ENCODE assay signal across 23 cellular contexts in the genomic region with DNA sequence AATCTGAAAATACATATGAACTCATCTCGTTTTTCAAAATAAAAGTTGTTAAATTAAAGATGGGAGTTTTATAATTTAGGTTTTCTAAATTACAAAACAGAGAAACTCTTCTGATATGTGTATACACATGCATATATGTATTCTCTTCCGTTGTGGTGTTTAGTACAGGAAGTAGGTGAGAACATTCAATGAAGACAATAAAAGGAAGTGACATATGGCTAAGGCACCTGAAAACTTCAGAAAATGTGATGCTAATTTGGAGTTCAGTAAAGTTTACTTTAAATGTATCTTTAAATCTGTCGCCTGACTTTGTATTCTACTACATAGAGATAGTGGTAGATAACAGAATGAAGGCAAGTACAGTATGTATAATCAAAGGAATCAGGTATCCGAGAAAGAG. TPM values are rescaled to one million over a fixed set of nuclear protein-coding genes. Genes with fewer than 3 reads are reported as not detected.
A peak's percentile ranks its signal among the peaks of the same experiment; 100 is the strongest.
DNase-seq lines count a peak whose midpoint lies in the region; ATAC-seq and TF ChIP-seq lines count a peak whose summit lies in the region.
"Had no signal": no experiment of that assay in that cellular context is flagged by ENCODE, and none has a peak within 500 bp of the region (broad histone marks: within the 10 kb centered on the region; RNA-seq: fewer than 3 reads in every experiment).

No MANE protein-coding gene starts in this region.

- H3K9me3 Mint-ChIP-seq in activated T-cell treated with anti-CD3 and anti-CD28 coated beads, Interleukin-2, amount 50 U/mL, for 24 hours = peaks cover 4% of the 10 kb centered on the region
- peaks cover 0 to 5% (median 4%) of the 10 kb centered on the region in 5 donors for H3K9me3 Mint-ChIP-seq in CD8-positive, alpha-beta memory T cell
- peaks cover 0 to 7% (median 3%) of the 10 kb centered on the region in 9 donors for H3K9me3 Mint-ChIP-seq in naive thymus-derived CD8-positive, alpha-beta T cell
- peaks cover 5% of the 10 kb centered on the region for H3K9me3 Mint-ChIP-seq in stimulated activated memory B cell treated with anti-CD40 and anti-IgM and Interleukin-4, amounts not matched to agents 10 μg/mL and 1 μg/mL and 100 μg/mL, for 72 hours

- CTCF ChIA-PET in CD8-positive, alpha-beta memory T cell (lab: Charles Lee) = no interaction called here

- H3K27me3 Mint-ChIP-seq in activated T-cell treated with anti-CD3 and anti-CD28 coated beads, Interleukin-2, amount 50 U/mL, for 24 hours = peaks cover 22% of the 10 kb centered on the region
- H3K27me3 Mint-ChIP-seq in CD8-positive, alpha-beta memory T cell = peaks cover 0 to 5% of the 10 kb centered on the region in 2 donors
- no peaks in the 10 kb centered on the region for H3K27me3 Mint-ChIP-seq in naive thymus-derived CD8-positive, alpha-beta T cell
- no peaks in the 10 kb centered on the region for H3K27me3 Mint-ChIP-seq in stimulated activated memory B cell treated with anti-CD40 and anti-IgM and Interleukin-4, amounts not matched to agents 10 μg/mL and 1 μg/mL and 100 μg/mL, for 72 hours

- POLR2A ChIA-PET in CD8-positive, alpha-beta memory T cell (lab: Charles Lee) = no interaction called here
- POLR2A ChIA-PET in naive thymus-derived CD8-positive, alpha-beta T cell (lab: Charles Lee) = no interaction called here

- H3K27ac ChIP-seq in CD8-positive, alpha-beta memory T cell (ENCODE audit: low read depth, low read length) = no peak overlapping the region
- H3K27ac ChIP-seq in brain microvascular endothelial cell = no peak overlapping the region
- H3K27ac ChIP-seq: BLaER1, GM23248 had no signal

- H3K27ac Mint-ChIP-seq in activated T-cell treated with anti-CD3 and anti-CD28 coated beads, Interleukin-2, amount 50 U/mL, for 24 hours = peak overlapping the region; percentile 66
- H3K27ac Mint-ChIP-seq in CD8-positive, alpha-beta memory T cell = peak overlapping the region in 6 of 8 donors; percentile 35 to 87 (median 73)
- peak overlapping the region in 6 of 10 donors; percentile 14 to 81 (median 62) for H3K27ac Mint-ChIP-seq in naive thymus-derived CD8-positive, alpha-beta T cell
- no peak overlapping the region for H3K27ac Mint-ChIP-seq in stimulated activated memory B cell treated with anti-CD40 and anti-IgM and Interleukin-4, amounts not matched to agents 10 μg/mL and 1 μg/mL and 100 μg/mL, for 72 hours

- in situ Hi-C loops in brain microvascular endothelial cell (cut with HindIII; ENCODE audit: low pct_ligation_motif_present, low sequenced_read_pairs) = no loop called here

- no peak overlapping the region for H3K4me3 ChIP-seq in CD8-positive, alpha-beta memory T cell (ENCODE audit: low read length)
- no peak overlapping the region for H3K4me3 ChIP-seq in brain microvascular endothelial cell (ENCODE audit: low read depth, low read length)
- H3K4me3 ChIP-seq: BLaER1, GM23248 had no signal

- DNase-seq in activated T-cell treated with anti-CD3 and anti-CD28 coated beads, Interleukin-2, amount 50 U/mL, for 24 hours = no peak
- DNase-seq in activated T-cell treated with anti-CD3 and anti-CD28 coated beads, Interleukin-2, amount 50 U/mL, for 48 hours = no peak
- DNase-seq in CD8-positive, alpha-beta memory T cell = peak in 1 of 5 donors; percentile 20
- peak; percentile 21 for DNase-seq in central memory CD4-positive, alpha-beta T cell
- DNase-seq in naive thymus-derived CD8-positive, alpha-beta T cell = peak in 2 of 10 donors; percentile 9 to 18
- DNase-seq in brain microvascular endothelial cell = no peak
- DNase-seq: 8988T; COR-L47; GF-D8; GM23248; HCEC 1CT; KBM-7; NCI-H1417 treated with DMSO at 0.1 percent for 48 hours; NCI-H2029; NCI-H2171; NCI-H446 treated with DMSO at 0.1 percent for 48 hours; NK-92 treated with Interleukin-12 subunit alpha and Interleukin-12 subunit beta, amount 100 ng/mL, for 24 hours; OCI-M1; SHP77 treated with DMSO at 0.1 percent for 48 hours had no signal

- no peaks in the 10 kb centered on the region for H3K9me3 ChIP-seq in CD8-positive, alpha-beta memory T cell (ENCODE audit: low read length)
- H3K9me3 ChIP-seq: BLaER1 had no signal

- no peaks in the 10 kb centered on the region for H3K27me3 ChIP-seq in CD8-positive, alpha-beta memory T cell (ENCODE audit: insufficient read depth, low read length, poor library complexity, severe bottlenecking)
- no peaks in the 10 kb centered on the region for H3K27me3 ChIP-seq in brain microvascular endothelial cell (replicated peaks)

- H3K4me3 Mint-ChIP-seq in activated T-cell treated with anti-CD3 and anti-CD28 coated beads, Interleukin-2, amount 50 U/mL, for 24 hours = no peak overlapping the region
- peak overlapping the region in 3 of 7 donors; percentile 16 to 32 (median 21) for H3K4me3 Mint-ChIP-seq in CD8-positive, alpha-beta memory T cell
- H3K4me3 Mint-ChIP-seq in naive thymus-derived CD8-positive, alpha-beta T cell = peak overlapping the region in 3 of 10 donors; percentile 3 to 43 (median 36)
- no peak overlapping the region for H3K4me3 Mint-ChIP-seq in stimulated activated memory B cell treated with anti-CD40 and anti-IgM and Interleukin-4, amounts not matched to agents 10 μg/mL and 1 μg/mL and 100 μg/mL, for 72 hours

- no peak for TF ChIP-seq CTCF in brain microvascular endothelial cell (IDR thresholded peaks at IDR 0.05; ENCODE audit: low read depth, low read length, missing control alignments)

- H3K4me1 ChIP-seq in CD8-positive, alpha-beta memory T cell (ENCODE audit: insufficient read depth, low read length) = no peaks in the 10 kb centered on the region
- H3K4me1 ChIP-seq: BLaER1 had no signal

- peaks cover 9% of the 10 kb centered on the region for H3K4me1 Mint-ChIP-seq in activated T-cell treated with anti-CD3 and anti-CD28 coated beads, Interleukin-2, amount 50 U/mL, for 24 hours (ENCODE audit: low read depth)
- H3K4me1 Mint-ChIP-seq in CD8-positive, alpha-beta memory T cell = peaks cover 6 to 15% (median 9%) of the 10 kb centered on the region in 3 donors
- peaks cover 2 to 7% (median 5%) of the 10 kb centered on the region in 4 donors for H3K4me1 Mint-ChIP-seq in naive thymus-derived CD8-positive, alpha-beta T cell
- no peaks in the 10 kb centered on the region for H3K4me1 Mint-ChIP-seq in stimulated activated memory B cell treated with anti-CD40 and anti-IgM and Interleukin-4, amounts not matched to agents 10 μg/mL and 1 μg/mL and 100 μg/mL, for 72 hours

- no peaks in the 10 kb centered on the region for H3K36me3 ChIP-seq in CD8-positive, alpha-beta memory T cell (ENCODE audit: insufficient read depth, low read length)
- H3K36me3 ChIP-seq in brain microvascular endothelial cell (replicated peaks) = no peaks in the 10 kb centered on the region
- H3K36me3 ChIP-seq: BLaER1 had no signal

- ATAC-seq in naive thymus-derived CD8-positive, alpha-beta T cell = peak in 1 of 2 donors; percentile 74
- ATAC-seq in stimulated activated memory B cell treated with anti-CD40 and anti-IgM and Interleukin-4, amounts not matched to agents 10 μg/mL and 1 μg/mL and 100 μg/mL, for 72 hours = no peak
- ATAC-seq in HG02840 (IDR thresholded peaks at IDR 0.05; ENCODE audit: low FRiP score, unreplicated experiment) = no peak

- H3K36me3 Mint-ChIP-seq in activated T-cell treated with anti-CD3 and anti-CD28 coated beads, Interleukin-2, amount 50 U/mL, for 24 hours (ENCODE audit: low read depth) = no peaks in the 10 kb centered on the region
- H3K36me3 Mint-ChIP-seq in CD8-positive, alpha-beta memory T cell = peaks cover 0 to 5% (median 0%) of the 10 kb centered on the region in 3 donors
- peaks cover 2 to 16% (median 4%) of the 10 kb centered on the region in 3 donors for H3K36me3 Mint-ChIP-seq in naive thymus-derived CD8-positive, alpha-beta T cell
- no peaks in the 10 kb centered on the region for H3K36me3 Mint-ChIP-seq in stimulated activated memory B cell treated with anti-CD40 and anti-IgM and Interleukin-4, amounts not matched to agents 10 μg/mL and 1 μg/mL and 100 μg/mL, for 72 hours

RNA-seq across cellular contexts. Expression of a gene that starts 33.5 kb away (rescaled TPM):
- 100 to 1,000 TPM; 106 to 107 TPM for total RNA-seq in CD8-positive, alpha-beta memory T cell
- polyA plus RNA-seq in CD8-positive, alpha-beta memory T cell = 571 TPM
- total RNA-seq in naive thymus-derived CD8-positive, alpha-beta T cell = 10 to 100 TPM; 61.1 to 69.7 TPM
- 100 to 1,000 TPM; 215 to 458 (median 342) TPM for polyA plus RNA-seq in naive thymus-derived CD8-positive, alpha-beta T cell
- total RNA-seq: Daoy, GM23248 had no signal
- polyA plus RNA-seq: GM23248 had no signal
